In the genomic region with DNA sequence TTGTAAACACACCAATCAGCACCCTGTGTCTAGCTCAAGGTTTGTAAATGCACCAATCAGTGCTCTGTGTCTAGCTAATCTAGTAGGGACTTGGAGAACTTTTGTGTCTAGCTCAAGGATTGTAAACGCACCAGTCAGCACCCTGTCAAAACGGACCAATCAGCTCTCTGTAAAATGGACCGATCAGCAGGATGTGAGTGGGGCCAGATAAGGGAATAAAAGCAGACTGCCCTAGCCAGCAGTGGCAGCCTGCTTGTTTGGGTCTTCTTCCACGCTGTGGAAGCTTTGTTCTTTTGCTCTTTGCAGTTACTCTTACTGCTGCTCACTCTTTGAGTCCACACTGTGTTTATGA, we compare ENCODE assay signal across 8 cellular contexts.
DNase-seq lines count a peak whose midpoint lies in the region; ATAC-seq and TF ChIP-seq lines count a peak whose summit lies in the region.
"Not testable (repeated sequence)": the region's sequence is repeated elsewhere in the genome, so short reads cannot be mapped to it uniquely, and the experiment has no call there.

No MANE protein-coding gene starts in this region.

- not testable (repeated sequence) for H3K9me3 Mint-ChIP-seq in CD4-positive, alpha-beta T cell; activated CD4-positive, alpha-beta T cell treated with anti-CD3 and anti-CD28 coated beads for 36 hours (ENCODE audit: low read depth); activated T-cell treated with anti-CD3 and anti-CD28 coated beads, Interleukin-2, amount 50 U/mL, for 24 hours; activated naive CD8-positive, alpha-beta T cell (ENCODE audit: low read depth); endodermal cell; naive thymus-derived CD8-positive, alpha-beta T cell; stimulated activated naive CD8-positive, alpha-beta T cell treated with anti-CD3 and anti-CD28 coated beads, Interleukin-15, Interleukin-2, amounts not matched to agents 100 ng/mL and 50 ng/mL, for 24 hours

- peak overlapping the region; percentile 60; the same call in 1 of the 2 replicates for H3K4me3 ChIP-seq in HUES6 (ENCODE audit: low read depth, low read length)
- not testable (repeated sequence) for H3K4me3 ChIP-seq in endodermal cell (ENCODE audit: low read length)

- 95 to 100% methylated on average over 1 to 4 of the region's 4 CpGs for WGBS in endodermal cell (ENCODE audit: insufficient coverage in 1 of 2, insufficient read length in 1 of 2), 2 experiments

- not testable (repeated sequence) for H3K27ac Mint-ChIP-seq in CD4-positive, alpha-beta T cell; activated CD4-positive, alpha-beta T cell treated with anti-CD3 and anti-CD28 coated beads for 36 hours; activated T-cell treated with anti-CD3 and anti-CD28 coated beads, Interleukin-2, amount 50 U/mL, for 24 hours; activated naive CD8-positive, alpha-beta T cell; endodermal cell; stimulated activated naive CD8-positive, alpha-beta T cell treated with anti-CD3 and anti-CD28 coated beads, Interleukin-15, Interleukin-2, amounts not matched to agents 100 ng/mL and 50 ng/mL, for 24 hours
- peak overlapping the region in 4 of 10 donors; percentile 3 to 78 (median 54) for H3K27ac Mint-ChIP-seq in naive thymus-derived CD8-positive, alpha-beta T cell

- H3K27ac ChIP-seq in CD4-positive, alpha-beta T cell (ENCODE audit: low read depth, low read length); HUES6 (ENCODE audit: low read depth, low read length); endodermal cell (ENCODE audit: low read depth, low read length): not testable (repeated sequence)

- CTCF ChIA-PET in CD4-positive, alpha-beta T cell (lab: Charles Lee), result not testable (repeated sequence)
- CTCF ChIA-PET in activated CD4-positive, alpha-beta T cell treated with anti-CD3 and anti-CD28 coated beads for 36 hours (lab: Charles Lee), result interaction anchor here (1.9 to 2.0 kb wide), 2 partner anchors 8 to 43 kb away, joined by 4 to 7 read pairs; no protein-coding TSS in a partner anchor

- not testable (repeated sequence) for TF ChIP-seq CTCF in CD4-positive, alpha-beta T cell (IDR thresholded peaks at IDR 0.05); endodermal cell (conservative IDR thresholded peaks at IDR 0.05)

- not testable (repeated sequence) for H3K9ac ChIP-seq in HUES6 (ENCODE audit: low read length); endodermal cell (ENCODE audit: extremely low read depth, low read length, poor library complexity, severe bottlenecking)

- intact Hi-C loops in CD4-positive, alpha-beta T cell (cut with DNase I, micrococcal nuclease), result loop anchor here in 1 of 2 experiments (5.0 kb wide), 2 partner anchors 189 to 819 kb away; no protein-coding TSS in a partner anchor
- intact Hi-C loops in activated CD4-positive, alpha-beta T cell treated with anti-CD3 and anti-CD28 coated beads for 36 hours (cut with DNase I, micrococcal nuclease), result not testable (repeated sequence)

- not testable (repeated sequence) for H3K4me1 Mint-ChIP-seq in CD4-positive, alpha-beta T cell (ENCODE audit: low read depth); activated CD4-positive, alpha-beta T cell treated with anti-CD3 and anti-CD28 coated beads for 36 hours; activated T-cell treated with anti-CD3 and anti-CD28 coated beads, Interleukin-2, amount 50 U/mL, for 24 hours (ENCODE audit: low read depth); activated naive CD8-positive, alpha-beta T cell (ENCODE audit: low read depth); endodermal cell; naive thymus-derived CD8-positive, alpha-beta T cell; stimulated activated naive CD8-positive, alpha-beta T cell treated with anti-CD3 and anti-CD28 coated beads, Interleukin-15, Interleukin-2, amounts not matched to agents 100 ng/mL and 50 ng/mL, for 24 hours (ENCODE audit: low read depth)

- H3K27me3 ChIP-seq in CD4-positive, alpha-beta T cell (ENCODE audit: control insufficient read depth, insufficient read depth, low read length); HUES6 (ENCODE audit: control insufficient read depth, insufficient read depth, low read length); endodermal cell (ENCODE audit: control insufficient read depth, insufficient read depth, low read length, poor library complexity, severe bottlenecking): not testable (repeated sequence)

- not testable (repeated sequence) for H3K36me3 ChIP-seq in HUES6 (ENCODE audit: control insufficient read depth, insufficient read depth, low read length); endodermal cell (ENCODE audit: control insufficient read depth, insufficient read depth, low read length)

- H3K36me3 Mint-ChIP-seq in CD4-positive, alpha-beta T cell (ENCODE audit: low read depth); activated CD4-positive, alpha-beta T cell treated with anti-CD3 and anti-CD28 coated beads for 36 hours (ENCODE audit: low read depth); activated T-cell treated with anti-CD3 and anti-CD28 coated beads, Interleukin-2, amount 50 U/mL, for 24 hours (ENCODE audit: low read depth); activated naive CD8-positive, alpha-beta T cell; endodermal cell (ENCODE audit: low read depth); naive thymus-derived CD8-positive, alpha-beta T cell; stimulated activated naive CD8-positive, alpha-beta T cell treated with anti-CD3 and anti-CD28 coated beads, Interleukin-15, Interleukin-2, amounts not matched to agents 100 ng/mL and 50 ng/mL, for 24 hours (ENCODE audit: low read depth): not testable (repeated sequence)

- POLR2A ChIA-PET in CD4-positive, alpha-beta T cell (lab: Charles Lee); activated CD4-positive, alpha-beta T cell treated with anti-CD3 and anti-CD28 coated beads for 36 hours (lab: Charles Lee); naive thymus-derived CD8-positive, alpha-beta T cell (lab: Charles Lee): not testable (repeated sequence)

- H3K9me3 ChIP-seq in CD4-positive, alpha-beta T cell (ENCODE audit: control insufficient read depth, low read length); HUES6 (ENCODE audit: control insufficient read depth, insufficient read depth, low read depth, low read length); endodermal cell (ENCODE audit: control insufficient read depth, low read length): not testable (repeated sequence)

- DNase-seq in CD4-positive, alpha-beta T cell; activated CD4-positive, alpha-beta T cell treated with anti-CD3 and anti-CD28 coated beads for 36 hours; activated T-cell treated with anti-CD3 and anti-CD28 coated beads, Interleukin-2, amount 50 U/mL, for 24 hours; endodermal cell; naive thymus-derived CD8-positive, alpha-beta T cell: not testable (repeated sequence)

- not testable (repeated sequence) for ATAC-seq in CD4-positive, alpha-beta T cell (ENCODE audit: poor library complexity); activated CD4-positive, alpha-beta T cell treated with anti-CD3 and anti-CD28 coated beads for 36 hours; naive thymus-derived CD8-positive, alpha-beta T cell

- H3K27me3 Mint-ChIP-seq in CD4-positive, alpha-beta T cell; activated CD4-positive, alpha-beta T cell treated with anti-CD3 and anti-CD28 coated beads for 36 hours; activated naive CD8-positive, alpha-beta T cell; endodermal cell (ENCODE audit: insufficient read depth): not testable (repeated sequence)
- peaks cover 14% of the 10 kb centered on the region for H3K27me3 Mint-ChIP-seq in activated T-cell treated with anti-CD3 and anti-CD28 coated beads, Interleukin-2, amount 50 U/mL, for 24 hours
- H3K27me3 Mint-ChIP-seq in naive thymus-derived CD8-positive, alpha-beta T cell, result peaks cover 0 to 22% (median 2%) of the 10 kb centered on the region in 5 donors
- peaks cover 21% of the 10 kb centered on the region for H3K27me3 Mint-ChIP-seq in stimulated activated naive CD8-positive, alpha-beta T cell treated with anti-CD3 and anti-CD28 coated beads, Interleukin-15, Interleukin-2, amounts not matched to agents 100 ng/mL and 50 ng/mL, for 24 hours

- H3K4me1 ChIP-seq in HUES6 (ENCODE audit: control insufficient read depth, insufficient read depth, low read length); endodermal cell (ENCODE audit: control insufficient read depth, insufficient read depth, low read length): not testable (repeated sequence)

- H3K4me3 Mint-ChIP-seq in CD4-positive, alpha-beta T cell, result peak overlapping the region; percentile 40
- peak overlapping the region; percentile 28 for H3K4me3 Mint-ChIP-seq in activated CD4-positive, alpha-beta T cell treated with anti-CD3 and anti-CD28 coated beads for 36 hours
- H3K4me3 Mint-ChIP-seq in activated T-cell treated with anti-CD3 and anti-CD28 coated beads, Interleukin-2, amount 50 U/mL, for 24 hours, result peak overlapping the region; percentile 49
- peak overlapping the region; percentile 47 for H3K4me3 Mint-ChIP-seq in activated naive CD8-positive, alpha-beta T cell
- H3K4me3 Mint-ChIP-seq in endodermal cell, result peak overlapping the region; percentile 52
- peak overlapping the region; percentile 22 to 69 (median 56) for H3K4me3 Mint-ChIP-seq in naive thymus-derived CD8-positive, alpha-beta T cell
- H3K4me3 Mint-ChIP-seq in stimulated activated naive CD8-positive, alpha-beta T cell treated with anti-CD3 and anti-CD28 coated beads, Interleukin-15, Interleukin-2, amounts not matched to agents 100 ng/mL and 50 ng/mL, for 24 hours, result peak overlapping the region; percentile 30
